In the genomic region with DNA sequence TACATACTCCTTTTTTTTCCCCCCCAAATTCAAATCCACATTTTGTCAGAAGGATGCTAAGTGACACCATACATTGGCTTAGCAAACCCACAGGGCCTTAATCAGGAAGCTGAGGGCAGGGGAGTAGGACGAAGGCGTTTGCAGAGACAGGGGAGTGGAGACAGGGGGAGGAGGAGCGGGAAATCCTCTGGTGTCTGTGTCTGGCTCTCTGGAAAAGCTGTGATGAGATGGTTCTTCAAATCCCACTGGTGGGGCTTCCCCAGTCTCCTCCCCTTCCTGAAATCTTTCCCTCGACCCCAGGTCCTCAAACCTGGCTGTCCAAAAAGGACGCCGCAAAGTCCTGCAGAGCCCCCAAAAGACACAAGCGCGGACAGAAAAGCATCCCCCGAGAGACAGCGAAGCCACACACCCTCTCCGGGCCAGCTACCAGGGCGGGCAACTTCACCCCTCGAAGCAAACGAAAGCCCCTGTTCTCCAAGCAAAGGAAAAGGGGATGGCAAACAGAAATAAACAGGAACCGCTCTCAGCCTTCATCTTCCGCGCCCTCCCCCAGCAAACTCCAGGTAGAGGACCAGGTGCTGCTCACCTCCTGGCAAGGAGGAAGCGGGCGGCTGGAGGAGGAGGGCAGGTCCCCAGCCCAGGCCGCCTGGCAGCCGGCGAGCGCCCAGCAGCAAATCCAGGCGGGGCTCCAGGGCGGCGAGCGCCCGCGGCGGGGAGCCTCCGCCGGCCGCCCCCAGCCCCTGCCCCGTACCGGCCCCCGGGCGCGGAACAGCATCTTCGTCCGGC, we compare ENCODE assay signal across 8 cellular contexts. TPM values are rescaled to one million over a fixed set of nuclear protein-coding genes. Genes with fewer than 3 reads are reported as not detected.
DNase-seq lines count a peak whose midpoint lies in the region; ATAC-seq and TF ChIP-seq lines count a peak whose summit lies in the region.

No MANE protein-coding gene starts in this region.

- CTCF ChIA-PET in activated CD4-positive, alpha-beta T cell treated with anti-CD3 and anti-CD28 coated beads for 36 hours (lab: Charles Lee) = interaction anchor here (0.7 to 1.8 kb wide), 7 partner anchors 25 to 179 kb away, joined by 3 to 8 read pairs (median 4); a partner anchor contains a TSS

- peaks cover 17% of the 10 kb centered on the region for H3K27me3 Mint-ChIP-seq in activated CD4-positive, alpha-beta T cell treated with anti-CD3 and anti-CD28 coated beads for 36 hours
- H3K27me3 Mint-ChIP-seq in glutamatergic neuron (ENCODE audit: unreplicated experiment) (no peaks in the 10 kb centered on the region), osteocyte (ENCODE audit: unreplicated experiment) (peaks cover 19% of the 10 kb centered on the region)

- POLR2A ChIA-PET in activated CD4-positive, alpha-beta T cell treated with anti-CD3 and anti-CD28 coated beads for 36 hours (lab: Charles Lee) = interaction anchor here (0.5 to 0.6 kb wide), 2 partner anchors 14 to 63 kb away, joined by 3 to 7 read pairs; no protein-coding TSS in a partner anchor

- peaks cover 13% of the 10 kb centered on the region for H3K4me1 Mint-ChIP-seq in activated CD4-positive, alpha-beta T cell treated with anti-CD3 and anti-CD28 coated beads for 36 hours
- peaks cover 9% of the 10 kb centered on the region for H3K4me1 Mint-ChIP-seq in glutamatergic neuron (ENCODE audit: low read depth, unreplicated experiment)
- H3K4me1 Mint-ChIP-seq in osteocyte (ENCODE audit: unreplicated experiment) = peaks cover 5% of the 10 kb centered on the region

- TF ChIP-seq CTCF in glutamatergic neuron (IDR thresholded peaks at IDR 0.05; ENCODE audit: partially characterized antibody, unreplicated experiment) (no peak), osteocyte (IDR thresholded peaks at IDR 0.05) (no peak)

- no peaks in the 10 kb centered on the region for H3K36me3 Mint-ChIP-seq in activated CD4-positive, alpha-beta T cell treated with anti-CD3 and anti-CD28 coated beads for 36 hours (ENCODE audit: low read depth)
- no peaks in the 10 kb centered on the region for H3K36me3 Mint-ChIP-seq in glutamatergic neuron (ENCODE audit: unreplicated experiment)
- H3K36me3 Mint-ChIP-seq in osteocyte (ENCODE audit: unreplicated experiment) = no peaks in the 10 kb centered on the region

- ATAC-seq in activated CD4-positive, alpha-beta T cell treated with anti-CD3 and anti-CD28 coated beads for 36 hours = peak; percentile 47
- ATAC-seq in HG02588 (IDR thresholded peaks at IDR 0.05; ENCODE audit: unreplicated experiment) = peak; percentile 42

- DNase-seq in activated CD4-positive, alpha-beta T cell treated with anti-CD3 and anti-CD28 coated beads for 36 hours = no peak
- no peak for DNase-seq in activated CD4-positive, alpha-beta T cell treated with anti-CD3 and anti-CD28 coated beads for 1 hour
- DNase-seq in NCI-H1694 (lab: John Stamatoyannopoulos, UW) = peak; percentile 38
- DNase-seq in activated T-helper 1 cell treated with Interleukin-2 at 50 U/mL for 16 hours (ENCODE audit: low read depth) = peak; percentile 9
- DNase-seq in glutamatergic neuron = no peak
- DNase-seq in osteocyte (ENCODE audit: extremely low spot score, unreplicated experiment) = no peak
- no peak for DNase-seq in amniotic stem cell (lab: John Stamatoyannopoulos, UW)

- no peaks in the 10 kb centered on the region for H3K9me3 Mint-ChIP-seq in activated CD4-positive, alpha-beta T cell treated with anti-CD3 and anti-CD28 coated beads for 36 hours (ENCODE audit: low read depth)
- H3K9me3 Mint-ChIP-seq in glutamatergic neuron (ENCODE audit: unreplicated experiment) (peaks cover 10% of the 10 kb centered on the region), osteocyte (ENCODE audit: unreplicated experiment) (no peaks in the 10 kb centered on the region)

- H3K27ac Mint-ChIP-seq in activated CD4-positive, alpha-beta T cell treated with anti-CD3 and anti-CD28 coated beads for 36 hours = peak overlapping the region; percentile 5
- H3K27ac Mint-ChIP-seq in glutamatergic neuron (ENCODE audit: unreplicated experiment) = peak overlapping the region; percentile 85
- peak overlapping the region; percentile 23 for H3K27ac Mint-ChIP-seq in osteocyte (ENCODE audit: unreplicated experiment)

- peak overlapping the region; percentile 73 for H3K4me3 Mint-ChIP-seq in activated CD4-positive, alpha-beta T cell treated with anti-CD3 and anti-CD28 coated beads for 36 hours
- peak overlapping the region; percentile 96 for H3K4me3 Mint-ChIP-seq in glutamatergic neuron (ENCODE audit: unreplicated experiment)
- peak overlapping the region; percentile 80 for H3K4me3 Mint-ChIP-seq in osteocyte (ENCODE audit: unreplicated experiment)

- intact Hi-C loops in activated CD4-positive, alpha-beta T cell treated with anti-CD3 and anti-CD28 coated beads for 36 hours (cut with DNase I, micrococcal nuclease) = loop anchor here (1.0 to 5.0 kb wide), 9 partner anchors 82 to 288 kb away; a partner anchor contains a TSS

RNA-seq across cellular contexts. Expression of a gene that starts 0.5 kb away (rescaled TPM):
- 1 to 10 TPM; 3.9 to 4.4 TPM for total RNA-seq in activated CD4-positive, alpha-beta T cell treated with anti-CD3 and anti-CD28 coated beads for 36 hours
- total RNA-seq in glutamatergic neuron (ENCODE audit: unreplicated experiment) (122 TPM), osteocyte (23.6 and 25.7 TPM in 2 replicates)

Comparison
In these comparisons a context has a peak if more than half of its experiments do, and no peak if none do; other contexts are left out.
1. DNase-seq: peak in NCI-H1694 (single experiment) and activated T-helper 1 cell treated with Interleukin-2 at 50 U/mL for 16 hours (single experiment); none in activated CD4-positive, alpha-beta T cell treated with anti-CD3 and anti-CD28 coated beads for 36 hours (single experiment), activated CD4-positive, alpha-beta T cell treated with anti-CD3 and anti-CD28 coated beads for 1 hour (single experiment), glutamatergic neuron (single experiment), osteocyte (single experiment) and amniotic stem cell (single experiment).
2. H3K27ac Mint-ChIP-seq: peak in every context shown above with its lines; median percentile 85 in glutamatergic neuron; 23 in osteocyte; 5 in activated CD4-positive, alpha-beta T cell treated with anti-CD3 and anti-CD28 coated beads for 36 hours.
3. Peak in every context shown above with its lines, with median percentiles within 50 percentile points of each other: H3K4me3 Mint-ChIP-seq.